In the genomic region with DNA sequence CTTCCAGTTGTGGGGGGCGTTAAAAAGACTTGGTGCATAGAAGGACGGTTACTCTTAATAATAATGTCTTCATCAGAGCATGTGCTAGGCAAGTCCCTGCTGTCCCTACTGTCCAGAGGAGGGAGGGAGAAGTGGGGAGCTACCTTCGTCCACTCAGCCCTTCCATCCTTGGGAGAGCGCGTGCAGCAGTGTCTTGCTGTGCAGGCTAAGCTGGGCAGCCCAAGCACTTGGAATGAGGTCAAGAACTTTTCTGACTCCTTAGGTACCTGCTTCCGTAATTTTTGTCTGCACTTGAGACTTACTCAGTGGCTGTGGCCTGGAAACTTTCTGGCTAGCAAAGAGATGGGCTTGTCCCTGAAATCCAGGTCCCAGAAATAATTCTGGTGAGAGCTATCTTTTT, we compare ENCODE assay signal across 28 cellular contexts.
"Had no signal": no experiment of that assay in that cellular context is flagged by ENCODE, and none has a peak within 500 bp of the region (broad histone marks: within the 10 kb centered on the region; RNA-seq: fewer than 3 reads in every experiment).

No MANE protein-coding gene starts in this region.

- H3K4me1 ChIP-seq: parathyroid adenoma, psoas muscle, right lobe of liver, sigmoid colon, stomach, tibial artery, transverse colon, upper lobe of right lung, uterus had no signal

- H3K27me3 ChIP-seq: ovary, right lobe of liver, sigmoid colon, stomach, tibial artery, transverse colon, upper lobe of right lung, uterus had no signal

- H3K27ac ChIP-seq: ovary, parathyroid adenoma, psoas muscle, right lobe of liver, sigmoid colon, stomach, thoracic aorta, tibial artery, transverse colon, upper lobe of right lung, uterus had no signal

- H3K4me3 Mint-ChIP-seq: naive thymus-derived CD8-positive, alpha-beta T cell; natural killer cell treated with Interleukin-12 subunit alpha and Interleukin-12 subunit beta and Interleukin-15 and Interleukin-18, amount 100 ng/mL, for 72 hours; nephron progenitor cell; neural crest cell; stimulated activated effector memory CD8-positive, alpha-beta T cell treated with anti-CD3 and anti-CD28 coated beads, Interleukin-12 subunit alpha, Interleukin-12 subunit beta, amount 100 ng/mL, for 72 hours; stimulated activated naive B cell treated with anti-CD40 and anti-IgM and Interleukin-4, amounts not matched to agents 10 μg/mL and 1 μg/mL and 100 μg/mL, for 72 hours; stimulated activated naive CD8-positive, alpha-beta T cell treated with anti-CD3 and anti-CD28 coated beads, Interleukin-15, Interleukin-2, amounts not matched to agents 100 ng/mL and 50 ng/mL, for 24 hours; type B pancreatic cell had no signal

- H3K36me3 ChIP-seq: ovary, right lobe of liver, sigmoid colon, stomach, thoracic aorta, tibial artery, transverse colon, upper lobe of right lung, uterus had no signal

- H3K36me3 Mint-ChIP-seq: naive thymus-derived CD8-positive, alpha-beta T cell; natural killer cell treated with Interleukin-12 subunit alpha and Interleukin-12 subunit beta and Interleukin-15 and Interleukin-18, amount 100 ng/mL, for 72 hours; stimulated activated effector memory CD8-positive, alpha-beta T cell treated with anti-CD3 and anti-CD28 coated beads, Interleukin-12 subunit alpha, Interleukin-12 subunit beta, amount 100 ng/mL, for 72 hours; stimulated activated naive B cell treated with anti-CD40 and anti-IgM and Interleukin-4, amounts not matched to agents 10 μg/mL and 1 μg/mL and 100 μg/mL, for 72 hours; type B pancreatic cell had no signal

- H3K27me3 Mint-ChIP-seq: naive thymus-derived CD8-positive, alpha-beta T cell; natural killer cell treated with Interleukin-12 subunit alpha and Interleukin-12 subunit beta and Interleukin-15 and Interleukin-18, amount 100 ng/mL, for 72 hours; progenitor cell of endocrine pancreas; stimulated activated naive B cell treated with anti-CD40 and anti-IgM and Interleukin-4, amounts not matched to agents 10 μg/mL and 1 μg/mL and 100 μg/mL, for 72 hours; stimulated activated naive CD8-positive, alpha-beta T cell treated with anti-CD3 and anti-CD28 coated beads, Interleukin-15, Interleukin-2, amounts not matched to agents 100 ng/mL and 50 ng/mL, for 24 hours had no signal

- H3K9me3 ChIP-seq: ovary, psoas muscle, right lobe of liver, sigmoid colon, stomach, thoracic aorta, tibial artery, transverse colon, upper lobe of right lung, uterus had no signal

- DNase-seq: naive thymus-derived CD8-positive, alpha-beta T cell; nephron progenitor cell; occipital lobe; ovary; psoas muscle; right cardiac atrium; right lobe of liver; sigmoid colon; small intestine; stimulated activated CD4-positive, alpha-beta T cell treated with anti-CD3 and anti-CD28 coated beads, Interleukin-15, amount 100 ng/mL, for 24 hours; stimulated activated CD4-positive, alpha-beta T cell treated with anti-CD3 and anti-CD28 coated beads, Interleukin-2, amount 100 ng/mL, for 24 hours; stimulated activated CD4-positive, alpha-beta T cell treated with anti-CD3 and anti-CD28 coated beads, Interleukin-2, amount 100 ng/mL, for 48 hours; stimulated activated CD4-positive, alpha-beta T cell treated with anti-CD3 and anti-CD28 coated beads, Interleukin-4, amount 100 ng/mL, for 24 hours; stimulated activated naive B cell treated with anti-CD40 and anti-IgM and Interleukin-4, amounts not matched to agents 10 μg/mL and 1 μg/mL and 100 μg/mL, for 72 hours; stimulated activated naive CD4-positive, alpha-beta T cell treated with Interleukin-2 at 50 U/mL for 16 hours; stomach; tibial artery; transverse colon; upper lobe of right lung; uterus had no signal

- H2AFZ ChIP-seq: parathyroid adenoma had no signal

- H3K9me3 Mint-ChIP-seq: nephron progenitor cell, neural crest cell, type B pancreatic cell had no signal

- H3K4me3 ChIP-seq: ovary, psoas muscle, right lobe of liver, sigmoid colon, stomach, thoracic aorta, tibial artery, transverse colon, upper lobe of right lung, uterus had no signal

- H3K79me2 ChIP-seq: parathyroid adenoma had no signal

- H3K4me1 Mint-ChIP-seq: naive thymus-derived CD8-positive, alpha-beta T cell; nephron progenitor cell; stimulated activated effector memory CD8-positive, alpha-beta T cell treated with anti-CD3 and anti-CD28 coated beads, Interleukin-12 subunit alpha, Interleukin-12 subunit beta, amount 100 ng/mL, for 72 hours had no signal

- H3K27ac Mint-ChIP-seq: naive thymus-derived CD8-positive, alpha-beta T cell; natural killer cell treated with Interleukin-12 subunit alpha and Interleukin-12 subunit beta and Interleukin-15 and Interleukin-18, amount 100 ng/mL, for 72 hours; nephron progenitor cell; progenitor cell of endocrine pancreas; stimulated activated effector memory CD8-positive, alpha-beta T cell treated with anti-CD3 and anti-CD28 coated beads, Interleukin-12 subunit alpha, Interleukin-12 subunit beta, amount 100 ng/mL, for 72 hours; stimulated activated naive B cell treated with anti-CD40 and anti-IgM and Interleukin-4, amounts not matched to agents 10 μg/mL and 1 μg/mL and 100 μg/mL, for 72 hours; stimulated activated naive CD8-positive, alpha-beta T cell treated with anti-CD3 and anti-CD28 coated beads, Interleukin-15, Interleukin-2, amounts not matched to agents 100 ng/mL and 50 ng/mL, for 24 hours; type B pancreatic cell had no signal

- H3K9ac ChIP-seq: parathyroid adenoma had no signal
